In genomic region chr5:106423109-106423897, GRCh38 we compare ENCODE assay signal across 33 cellular contexts.
DNase-seq lines count a peak whose midpoint lies in the region; FAIRE-seq and TF ChIP-seq lines count a peak whose summit lies in the region.
"Had no signal": no experiment of that assay in that cellular context is flagged by ENCODE, and none has a peak within 500 bp of the region (broad histone marks: within the 10 kb centered on the region; RNA-seq: fewer than 3 reads in every experiment).

No MANE protein-coding gene starts in this region.

- DNase-seq in NK-92 treated with Interleukin-12 subunit alpha and Interleukin-12 subunit beta, amount 100 ng/mL, for 24 hours (lab: John Stamatoyannopoulos, UW): peak; percentile 53
- no peak for DNase-seq in NK-92 (lab: John Stamatoyannopoulos, UW; ENCODE audit: unreplicated experiment)
- DNase-seq in H1 (ENCODE audit: low read depth in 1 of 2, low spot score in 2 of 2): no peak
- peak; percentile 17 for DNase-seq in nephron progenitor cell
- DNase-seq in T-helper 2 cell treated with Interferon-gamma antibody and Interleukin-4, amounts not matched to agents 5 μg/mL and 100 μg/mL, for 36 hours (ENCODE audit: low spot score): no peak
- DNase-seq in Calu3: no peak
- DNase-seq in GM10266 (ENCODE audit: extremely low spot score): no peak
- DNase-seq in NCI-H2227 treated with DMSO at 0.1 percent for 48 hours (lab: John Stamatoyannopoulos, UW): no peak
- DNase-seq: activated CD4-positive, alpha-beta memory T cell treated with anti-CD3 and anti-CD28 coated beads, Interleukin-2, amount 10 ng/mL, durations not matched to agents 7 days and 5 days; activated CD4-positive, alpha-beta T cell treated with anti-CD3 and anti-CD28 coated beads for 1 hour; activated CD8-positive, alpha-beta memory T cell treated with anti-CD3 and anti-CD28 coated beads, Interleukin-2, amount 50 U/mL, for 48 hours; CD4-positive, alpha-beta T cell; foreskin melanocyte; HCEC 1CT; hippocampal formation; KBM-7; left ventricle myocardium inferior; MM.1S; naive B cell; NCI-H2029; NCI-H226; NCI-H748 treated with DMSO at 0.1 percent for 48 hours; OCI-M1; small intestine; stimulated activated CD4-positive, alpha-beta T cell treated with anti-CD3 and anti-CD28 coated beads, Interleukin-1b, Interleukin-23, amount 100 ng/mL, for 48 hours; T-helper 17 cell had no signal

- POLR2A ChIA-PET in H1 (lab: Charles Lee; ENCODE audit: partially characterized antibody): no interaction called here

- H3K4me3 Mint-ChIP-seq in nephron progenitor cell (no peak overlapping the region), Calu3 (ENCODE audit: low read depth, unreplicated experiment) (no peak overlapping the region)
- H3K4me3 Mint-ChIP-seq in T-helper 2 cell treated with Interferon-gamma antibody and Interleukin-4, amounts not matched to agents 5 μg/mL and 100 μg/mL, for 36 hours: no peak overlapping the region
- H3K4me3 Mint-ChIP-seq: activated CD4-positive, alpha-beta memory T cell treated with anti-CD3 and anti-CD28 coated beads, Interleukin-2, amount 10 ng/mL, durations not matched to agents 7 days and 5 days; activated naive CD8-positive, alpha-beta T cell; activated T-helper 17 cell treated with anti-CD3 and anti-CD28 coated beads, Interleukin-2, amount 50 U/mL, for 72 hours; CD4-positive, alpha-beta T cell; immature natural killer cell; naive B cell; T-helper 17 cell had no signal

- no peak overlapping the region for H2BK12ac ChIP-seq in H1 (ENCODE audit: low read depth, low read length)

- no peaks in the 10 kb centered on the region for H3K27me3 ChIP-seq in H1 (replicated peaks in 1 of 4; ENCODE audit: control insufficient read depth in 3 of 4, extremely low read depth in 1 of 4, insufficient read depth in 3 of 4, low read length in 3 of 4)
- H3K27me3 ChIP-seq: ascending aorta, esophagus muscularis mucosa, upper lobe of left lung had no signal

- no peak overlapping the region for H2AK5ac ChIP-seq in H1 (ENCODE audit: low read depth, low read length)

- no peak overlapping the region for H3K4me2 ChIP-seq in H1 (ENCODE audit: insufficient read depth in 1 of 2, low read depth in 2 of 2, low read length in 2 of 2)

- TF ChIP-seq EP300 in H1 (IDR thresholded peaks at IDR 0.05; ENCODE audit: borderline replicate concordance in 1 of 2, low read depth in 2 of 2, low read length in 2 of 2): no peak

- no peaks in the 10 kb centered on the region for H3K79me1 ChIP-seq in H1 (ENCODE audit: low read depth, low read length)

- H3K36me3 Mint-ChIP-seq in nephron progenitor cell (ENCODE audit: low read depth): no peaks in the 10 kb centered on the region
- H3K36me3 Mint-ChIP-seq in T-helper 2 cell treated with Interferon-gamma antibody and Interleukin-4, amounts not matched to agents 5 μg/mL and 100 μg/mL, for 36 hours (ENCODE audit: low read depth): no peaks in the 10 kb centered on the region
- H3K36me3 Mint-ChIP-seq in Calu3 (ENCODE audit: insufficient read depth, unreplicated experiment): no peaks in the 10 kb centered on the region
- H3K36me3 Mint-ChIP-seq: activated naive CD8-positive, alpha-beta T cell; immature natural killer cell; naive B cell had no signal

- no peak overlapping the region for H2BK5ac ChIP-seq in H1 (ENCODE audit: low read depth, low read length)

- H3K27ac Mint-ChIP-seq in nephron progenitor cell (peak overlapping the region; percentile 59), Calu3 (ENCODE audit: unreplicated experiment) (no peak overlapping the region)
- no peak overlapping the region for H3K27ac Mint-ChIP-seq in T-helper 2 cell treated with Interferon-gamma antibody and Interleukin-4, amounts not matched to agents 5 μg/mL and 100 μg/mL, for 36 hours
- H3K27ac Mint-ChIP-seq: activated CD4-positive, alpha-beta memory T cell treated with anti-CD3 and anti-CD28 coated beads, Interleukin-2, amount 10 ng/mL, durations not matched to agents 7 days and 5 days; activated naive CD8-positive, alpha-beta T cell; activated T-helper 17 cell treated with anti-CD3 and anti-CD28 coated beads, Interleukin-2, amount 50 U/mL, for 72 hours; CD4-positive, alpha-beta T cell; immature natural killer cell; naive B cell; T-helper 17 cell had no signal

- no peak overlapping the region for H3K27ac ChIP-seq in H1 (ENCODE audit: low read depth, low read length)
- H3K27ac ChIP-seq: 22Rv1, ascending aorta, esophagus muscularis mucosa, left ventricle myocardium inferior, upper lobe of left lung had no signal

- CTCF ChIA-PET in H1 (lab: Charles Lee; ENCODE audit: partially characterized antibody): no interaction called here
- CTCF ChIA-PET in Calu3 (lab: Charles Lee): no interaction called here

- H3K23ac ChIP-seq in H1 (ENCODE audit: insufficient read length): no peak overlapping the region

- intact Hi-C loops in Calu3 (cut with micrococcal nuclease; ENCODE audit: unreplicated experiment): no loop called here

- H3K9ac ChIP-seq in H1 (replicated peaks in 1 of 4; ENCODE audit: extremely low read depth in 1 of 4, low read depth in 3 of 4, low read length in 3 of 4): no peak overlapping the region

- no peak overlapping the region for H3K56ac ChIP-seq in H1 (replicated peaks; ENCODE audit: insufficient read length, low read depth, low read length)

- H3K18ac ChIP-seq in H1 (ENCODE audit: extremely low read depth, low read length): no peak overlapping the region

- no peaks in the 10 kb centered on the region for H3K36me3 ChIP-seq in H1 (ENCODE audit: control insufficient read depth in 2 of 4, insufficient read depth in 4 of 4, low read length in 3 of 4)
- H3K36me3 ChIP-seq: ascending aorta, esophagus muscularis mucosa, left ventricle myocardium inferior, upper lobe of left lung had no signal

- H3K14ac ChIP-seq in H1 (ENCODE audit: insufficient read length): no peak overlapping the region

- no peak for TF ChIP-seq RAD21 in H1 (IDR thresholded peaks at IDR 0.05 in 1 of 2, conservative IDR thresholded peaks at IDR 0.05 in 1 of 2; ENCODE audit: low read depth in 2 of 2, low read length in 2 of 2)

- no peak overlapping the region for H2BK20ac ChIP-seq in H1 (ENCODE audit: low read length)

- 93% methylated on average over 8 of the region's 8 CpGs; no CpG with 5 or more reads in 1 of the 2 experiments for WGBS in H1 (ENCODE audit: extremely low coverage in 1 of 2, insufficient coverage in 1 of 2, insufficient read length in 1 of 2, insufficient replicate concordance in 2 of 2, low coverage in 1 of 2, low lambda C conversion rate in 2 of 2, missing lambda C conversion rate in 1 of 2), 2 experiments

- H2AFZ ChIP-seq in H1 (ENCODE audit: low read length): peak overlapping the region; percentile 33

- H4K5ac ChIP-seq in H1 (ENCODE audit: insufficient read length, low read depth, low read length): no peak overlapping the region

- H3K4me1 ChIP-seq in H1 (replicated peaks in 1 of 4; ENCODE audit: control insufficient read depth in 3 of 4, insufficient read depth in 4 of 4, low read length in 3 of 4): no peaks in the 10 kb centered on the region; a peak in 1 of 7 replicates
- H3K4me1 ChIP-seq: ascending aorta, esophagus muscularis mucosa, left ventricle myocardium inferior, upper lobe of left lung had no signal

- no peaks in the 10 kb centered on the region for H3K9me3 Mint-ChIP-seq in nephron progenitor cell
- peaks cover 6% of the 10 kb centered on the region for H3K9me3 Mint-ChIP-seq in T-helper 2 cell treated with Interferon-gamma antibody and Interleukin-4, amounts not matched to agents 5 μg/mL and 100 μg/mL, for 36 hours
- H3K9me3 Mint-ChIP-seq in Calu3 (ENCODE audit: low read depth, unreplicated experiment): peaks cover 2% of the 10 kb centered on the region
- H3K9me3 Mint-ChIP-seq: activated CD4-positive, alpha-beta memory T cell treated with anti-CD3 and anti-CD28 coated beads, Interleukin-2, amount 10 ng/mL, durations not matched to agents 7 days and 5 days; CD4-positive, alpha-beta T cell had no signal

- no peak overlapping the region for H3K4me3 ChIP-seq in H1 (ENCODE audit: extremely low read depth in 1 of 4, insufficient read depth in 2 of 4, low read depth in 3 of 4, low read length in 4 of 4)
- H3K4me3 ChIP-seq: ascending aorta, esophagus muscularis mucosa, left ventricle myocardium inferior, upper lobe of left lung had no signal

- no TSS peak for BruUV-seq in Calu3 (replicated peaks; lab: Mats Ljungman, UMichigan)

- TF ChIP-seq POLR2A in H1 (IDR thresholded peaks at IDR 0.05; ENCODE audit: control extremely low read depth in 1 of 2, low read depth in 2 of 2, low read length in 2 of 2): no peak

- FAIRE-seq in H1 (lab: Jason Lieb, UNC): no peak
- FAIRE-seq: small intestine had no signal

- H3K4ac ChIP-seq in H1 (replicated peaks; ENCODE audit: insufficient read length, low read depth, low read length): no peak overlapping the region

- H4K91ac ChIP-seq in H1 (replicated peaks; ENCODE audit: insufficient read length, low read length): no peak overlapping the region

- peaks cover 2% of the 10 kb centered on the region for H3K27me3 Mint-ChIP-seq in nephron progenitor cell (ENCODE audit: low read depth, poor library complexity)
- no peaks in the 10 kb centered on the region for H3K27me3 Mint-ChIP-seq in T-helper 2 cell treated with Interferon-gamma antibody and Interleukin-4, amounts not matched to agents 5 μg/mL and 100 μg/mL, for 36 hours (ENCODE audit: low read depth)
- no peaks in the 10 kb centered on the region for H3K27me3 Mint-ChIP-seq in Calu3 (ENCODE audit: unreplicated experiment)
- H3K27me3 Mint-ChIP-seq: activated CD4-positive, alpha-beta memory T cell treated with anti-CD3 and anti-CD28 coated beads, Interleukin-2, amount 10 ng/mL, durations not matched to agents 7 days and 5 days; activated naive CD8-positive, alpha-beta T cell; activated T-helper 17 cell treated with anti-CD3 and anti-CD28 coated beads, Interleukin-2, amount 50 U/mL, for 72 hours; CD4-positive, alpha-beta T cell; naive B cell; T-helper 17 cell had no signal

- 0 out of 2 replicates have a peak overlapping the region, but pooled peaks have one; percentile 11 for H4K8ac ChIP-seq in H1 (ENCODE audit: extremely low read depth, insufficient read depth, low read length)

- no peak overlapping the region for H2BK120ac ChIP-seq in H1 (replicated peaks; ENCODE audit: low read depth, low read length)

- no peaks in the 10 kb centered on the region for H3K23me2 ChIP-seq in H1 (ENCODE audit: low read depth, low read length)

- TF ChIP-seq CTCF in H1 (IDR thresholded peaks at IDR 0.05; ENCODE audit: control extremely low read depth in 1 of 3, insufficient read depth in 1 of 3, low read depth in 1 of 3, low read length in 3 of 3): no peak
- TF ChIP-seq CTCF in nephron progenitor cell (IDR thresholded peaks at IDR 0.05): no peak
- TF ChIP-seq CTCF in Calu3 (IDR thresholded peaks at IDR 0.05; ENCODE audit: unreplicated experiment): no peak
- no peak for TF ChIP-seq CTCF in GM10266 (IDR thresholded peaks at IDR 0.05; ENCODE audit: control insufficient read depth, insufficient read depth, low read depth, missing control alignments)

- H3K79me2 ChIP-seq in H1 (ENCODE audit: control insufficient read depth in 1 of 2, insufficient read depth in 2 of 2, low read length in 2 of 2): no peaks in the 10 kb centered on the region

- H3K9me3 ChIP-seq in H1 (ENCODE audit: insufficient read depth in 2 of 2, low read depth in 1 of 2, low read length in 1 of 2): no peaks in the 10 kb centered on the region
- H3K9me3 ChIP-seq: ascending aorta, esophagus muscularis mucosa had no signal

- H4K20me1 ChIP-seq in H1 (replicated peaks in 1 of 2; ENCODE audit: control insufficient read depth in 1 of 2, insufficient read depth in 2 of 2, low read length in 2 of 2): no peaks in the 10 kb centered on the region

- H2BK15ac ChIP-seq in H1 (ENCODE audit: low read length): no peak overlapping the region

- H3K4me1 Mint-ChIP-seq in nephron progenitor cell (no peaks in the 10 kb centered on the region), Calu3 (ENCODE audit: low read depth, unreplicated experiment) (no peaks in the 10 kb centered on the region)
- H3K4me1 Mint-ChIP-seq in T-helper 2 cell treated with Interferon-gamma antibody and Interleukin-4, amounts not matched to agents 5 μg/mL and 100 μg/mL, for 36 hours (ENCODE audit: low read depth): no peaks in the 10 kb centered on the region
- H3K4me1 Mint-ChIP-seq: activated CD4-positive, alpha-beta memory T cell treated with anti-CD3 and anti-CD28 coated beads, Interleukin-2, amount 10 ng/mL, durations not matched to agents 7 days and 5 days; activated T-helper 17 cell treated with anti-CD3 and anti-CD28 coated beads, Interleukin-2, amount 50 U/mL, for 72 hours; immature natural killer cell; naive B cell; T-helper 17 cell had no signal

Comparison
In these comparisons a context has a peak if more than half of its experiments do, and no peak if none do; other contexts are left out.
1. DNase-seq: peak in NK-92 treated with Interleukin-12 subunit alpha and Interleukin-12 subunit beta, amount 100 ng/mL, for 24 hours (single experiment) and nephron progenitor cell (single experiment); none in NK-92 (single experiment), H1 (0 of 2), T-helper 2 cell treated with Interferon-gamma antibody and Interleukin-4, amounts not matched to agents 5 μg/mL and 100 μg/mL, for 36 hours (single experiment), Calu3 (single experiment), GM10266 (single experiment) and NCI-H2227 treated with DMSO at 0.1 percent for 48 hours (single experiment).